ENCODE assay signal across 11 cellular contexts in genomic region chr14:89137514-89138163, GRCh38.
DNase-seq lines count a peak whose midpoint lies in the region; ATAC-seq and TF ChIP-seq lines count a peak whose summit lies in the region.
"Had no signal": no experiment of that assay in that cellular context is flagged by ENCODE, and none has a peak within 500 bp of the region (broad histone marks: within the 10 kb centered on the region; RNA-seq: fewer than 3 reads in every experiment).

No MANE protein-coding gene starts in this region.

- peaks cover 13% of the 10 kb centered on the region for H3K4me1 ChIP-seq in ACC112 (ENCODE audit: control insufficient read depth, insufficient read depth, low read length, unreplicated experiment)

- no peak for ATAC-seq in GM21360 (IDR thresholded peaks at IDR 0.05; ENCODE audit: unreplicated experiment)
- ATAC-seq in HG02678 (IDR thresholded peaks at IDR 0.05; ENCODE audit: unreplicated experiment) = no peak

- no peak for TF ChIP-seq CTCF in brain microvascular endothelial cell (IDR thresholded peaks at IDR 0.05; ENCODE audit: low read depth, low read length, missing control alignments)

- no peaks in the 10 kb centered on the region for H3K79me2 ChIP-seq in ACC112 (ENCODE audit: control insufficient read depth, insufficient read depth, low read length, unreplicated experiment)

- peaks cover 11% of the 10 kb centered on the region for H3K27me3 Mint-ChIP-seq in activated T-helper 2 cell treated with anti-CD3 and anti-CD28 coated beads, Interferon-gamma antibody, Interleukin-2, Interleukin-4, amounts not matched to agents 10 μg/mL and 5 μg/mL and 100 μg/mL, durations not matched to agents 14 hours and 24 hours and 36 hours (ENCODE audit: low read depth)

- H3K4me1 Mint-ChIP-seq in activated T-helper 2 cell treated with anti-CD3 and anti-CD28 coated beads, Interferon-gamma antibody, Interleukin-2, Interleukin-4, amounts not matched to agents 10 μg/mL and 5 μg/mL and 100 μg/mL, durations not matched to agents 14 hours and 24 hours and 36 hours (ENCODE audit: low read depth) = no peaks in the 10 kb centered on the region
- H3K4me1 Mint-ChIP-seq: CD4-positive, CD25-positive, alpha-beta regulatory T cell had no signal

- in situ Hi-C loops in brain microvascular endothelial cell (cut with HindIII; ENCODE audit: low pct_ligation_motif_present, low sequenced_read_pairs) = no loop called here

- H3K36me3 ChIP-seq in ACC112 (ENCODE audit: insufficient read depth, low read length) (no peaks in the 10 kb centered on the region), brain microvascular endothelial cell (replicated peaks) (no peaks in the 10 kb centered on the region)

- peaks cover 3% of the 10 kb centered on the region for H3K36me3 Mint-ChIP-seq in activated T-helper 2 cell treated with anti-CD3 and anti-CD28 coated beads, Interferon-gamma antibody, Interleukin-2, Interleukin-4, amounts not matched to agents 10 μg/mL and 5 μg/mL and 100 μg/mL, durations not matched to agents 14 hours and 24 hours and 36 hours (ENCODE audit: low read depth)
- H3K36me3 Mint-ChIP-seq: CD4-positive, CD25-positive, alpha-beta regulatory T cell had no signal

- H3K27me3 ChIP-seq in ACC112 (ENCODE audit: insufficient read depth, low read length) (peaks cover 3% of the 10 kb centered on the region; the same call in 1 of the 2 replicates), brain microvascular endothelial cell (replicated peaks) (no peaks in the 10 kb centered on the region)

- peaks cover 15% of the 10 kb centered on the region for H3K9me3 Mint-ChIP-seq in activated T-helper 2 cell treated with anti-CD3 and anti-CD28 coated beads, Interferon-gamma antibody, Interleukin-2, Interleukin-4, amounts not matched to agents 10 μg/mL and 5 μg/mL and 100 μg/mL, durations not matched to agents 14 hours and 24 hours and 36 hours

- peak overlapping the region; percentile 42; the same call in 1 of the 2 replicates for H3K27ac ChIP-seq in ACC112 (ENCODE audit: low read depth, low read length)
- H3K27ac ChIP-seq in brain microvascular endothelial cell = no peak overlapping the region
- H3K27ac ChIP-seq: HL-60 had no signal

- H3K4me3 ChIP-seq in ACC112 (ENCODE audit: low read depth, low read length) (no peak overlapping the region), brain microvascular endothelial cell (ENCODE audit: low read depth, low read length) (no peak overlapping the region)

- H3K27ac Mint-ChIP-seq in activated T-helper 2 cell treated with anti-CD3 and anti-CD28 coated beads, Interferon-gamma antibody, Interleukin-2, Interleukin-4, amounts not matched to agents 10 μg/mL and 5 μg/mL and 100 μg/mL, durations not matched to agents 14 hours and 24 hours and 36 hours = no peak overlapping the region
- H3K27ac Mint-ChIP-seq: CD4-positive, CD25-positive, alpha-beta regulatory T cell had no signal

- intact Hi-C loops in activated T-helper 2 cell treated with anti-CD3 and anti-CD28 coated beads, Interferon-gamma antibody, Interleukin-2, Interleukin-4, amounts not matched to agents 10 μg/mL and 5 μg/mL and 100 μg/mL, durations not matched to agents 14 hours and 24 hours and 36 hours (cut with micrococcal nuclease) = no loop called here

- no peak overlapping the region for H3K4me3 Mint-ChIP-seq in activated T-helper 2 cell treated with anti-CD3 and anti-CD28 coated beads, Interferon-gamma antibody, Interleukin-2, Interleukin-4, amounts not matched to agents 10 μg/mL and 5 μg/mL and 100 μg/mL, durations not matched to agents 14 hours and 24 hours and 36 hours (ENCODE audit: low read depth)
- H3K4me3 Mint-ChIP-seq: CD4-positive, CD25-positive, alpha-beta regulatory T cell had no signal

- H2AFZ ChIP-seq in ACC112 (ENCODE audit: low read length, unreplicated experiment) = no peak overlapping the region

- DNase-seq in LHCN-M2 (ENCODE audit: low read depth) = peak; percentile 97
- peak; percentile 68 for DNase-seq in brain microvascular endothelial cell
- DNase-seq in kidney tubule cell (ENCODE audit: low spot score) = peak; percentile 97
- DNase-seq in activated T-helper 2 cell treated with anti-CD3 and anti-CD28 coated beads, Interferon-gamma antibody, Interleukin-2, Interleukin-4, amounts not matched to agents 10 μg/mL and 5 μg/mL and 100 μg/mL, durations not matched to agents 14 hours and 24 hours and 36 hours (ENCODE audit: low spot score) = no peak
- no peak for DNase-seq in COR-L47 (lab: John Stamatoyannopoulos, UW)
- DNase-seq: activated naive CD4-positive, alpha-beta T cell treated with Interleukin-2 at 50 U/mL for 16 hours; CD4-positive, CD25-positive, alpha-beta regulatory T cell had no signal

Comparison
In these comparisons a context has a peak if more than half of its experiments do, and no peak if none do; other contexts are left out.
1. DNase-seq: peak in LHCN-M2 (single experiment), brain microvascular endothelial cell (single experiment) and kidney tubule cell (single experiment); none in activated T-helper 2 cell treated with anti-CD3 and anti-CD28 coated beads, Interferon-gamma antibody, Interleukin-2, Interleukin-4, amounts not matched to agents 10 μg/mL and 5 μg/mL and 100 μg/mL, durations not matched to agents 14 hours and 24 hours and 36 hours (single experiment) and COR-L47 (single experiment).